In genomic region chr11:36431429-36432092, GRCh38 we compare ENCODE assay signal across 8 cellular contexts.
DNase-seq lines count a peak whose midpoint lies in the region; ATAC-seq and TF ChIP-seq lines count a peak whose summit lies in the region.

No MANE protein-coding gene starts in this region.

- H3K36me3 Mint-ChIP-seq in T-helper 17 cell (ENCODE audit: low read depth) (no peaks in the 10 kb centered on the region), nephron progenitor cell (ENCODE audit: low read depth) (peaks cover 27% of the 10 kb centered on the region)

- peak; percentile 45 for DNase-seq in activated naive CD4-positive, alpha-beta T cell treated with Interleukin-2 at 50 U/mL for 16 hours
- no peak for DNase-seq in activated naive CD4-positive, alpha-beta T cell treated with anti-CD3 and anti-CD28 coated beads, Interleukin-2, amount 50 U/mL, for 16 hours
- DNase-seq in T-helper 17 cell = no peak
- DNase-seq in fibroblast of villous mesenchyme (ENCODE audit: low read depth) = peak; percentile 97
- peak; percentile 65 for DNase-seq in retinal pigment epithelial cell (ENCODE audit: low read depth)
- no peak for DNase-seq in NCI-H82 treated with DMSO at 0.1 percent for 48 hours (lab: John Stamatoyannopoulos, UW; ENCODE audit: unreplicated experiment)
- DNase-seq in nephron progenitor cell = no peak
- no peak for DNase-seq in D341Med (ENCODE audit: low spot score)

- no peak overlapping the region for H3K4me3 Mint-ChIP-seq in T-helper 17 cell
- H3K4me3 Mint-ChIP-seq in nephron progenitor cell = no peak overlapping the region

- H3K9me3 Mint-ChIP-seq in nephron progenitor cell = no peaks in the 10 kb centered on the region

- peak overlapping the region; percentile 39 for H3K27ac Mint-ChIP-seq in T-helper 17 cell
- no peak overlapping the region for H3K27ac Mint-ChIP-seq in nephron progenitor cell

- peak overlapping the region; percentile 29 for H3K4me3 ChIP-seq in fibroblast of villous mesenchyme (ENCODE audit: low read depth, low read length)
- H3K4me3 ChIP-seq in retinal pigment epithelial cell (ENCODE audit: low read length) = no peak overlapping the region

- peak; percentile 20 for ATAC-seq in T-helper 17 cell

- peaks cover 2% of the 10 kb centered on the region for H3K4me1 Mint-ChIP-seq in T-helper 17 cell
- peaks cover 9% of the 10 kb centered on the region for H3K4me1 Mint-ChIP-seq in nephron progenitor cell

- TF ChIP-seq CTCF in fibroblast of villous mesenchyme (IDR thresholded peaks at IDR 0.05; ENCODE audit: insufficient read depth, low read depth, low read length) (peak; percentile 28), retinal pigment epithelial cell (conservative IDR thresholded peaks at IDR 0.05; ENCODE audit: low read depth, low read length) (peak; percentile 30), nephron progenitor cell (IDR thresholded peaks at IDR 0.05) (no peak)

- H3K9me3 ChIP-seq in T-helper 17 cell (ENCODE audit: control insufficient read depth, low read length, poor library complexity, severe bottlenecking) = no peaks in the 10 kb centered on the region

- H3K27me3 Mint-ChIP-seq in T-helper 17 cell = peaks cover 12% of the 10 kb centered on the region
- H3K27me3 Mint-ChIP-seq in nephron progenitor cell (ENCODE audit: low read depth, poor library complexity) = no peaks in the 10 kb centered on the region

Comparison
In these comparisons a context has a peak if more than half of its experiments do, and no peak if none do; other contexts are left out.
1. DNase-seq: peak in activated naive CD4-positive, alpha-beta T cell treated with Interleukin-2 at 50 U/mL for 16 hours (single experiment), fibroblast of villous mesenchyme (single experiment) and retinal pigment epithelial cell (single experiment); none in activated naive CD4-positive, alpha-beta T cell treated with anti-CD3 and anti-CD28 coated beads, Interleukin-2, amount 50 U/mL, for 16 hours (single experiment), T-helper 17 cell (0 of 3), NCI-H82 treated with DMSO at 0.1 percent for 48 hours (single experiment), nephron progenitor cell (single experiment) and D341Med (single experiment).